In genomic region chr9:133335924-133336811, GRCh38 we compare ENCODE assay signal across 1 cellular context.
TF ChIP-seq lines count a peak whose summit lies in the region.

Gene SURF6 (minus strand): TSS chr9:133336188. CDS start chr9:133336132, 56 bp downstream.

TF ChIP-seq in K562, 482 proteins besides CTCF, POLR2A, EP300 and RAD21 (continued from another document and continues in another):
- TF ChIP-seq, protein P1, sequence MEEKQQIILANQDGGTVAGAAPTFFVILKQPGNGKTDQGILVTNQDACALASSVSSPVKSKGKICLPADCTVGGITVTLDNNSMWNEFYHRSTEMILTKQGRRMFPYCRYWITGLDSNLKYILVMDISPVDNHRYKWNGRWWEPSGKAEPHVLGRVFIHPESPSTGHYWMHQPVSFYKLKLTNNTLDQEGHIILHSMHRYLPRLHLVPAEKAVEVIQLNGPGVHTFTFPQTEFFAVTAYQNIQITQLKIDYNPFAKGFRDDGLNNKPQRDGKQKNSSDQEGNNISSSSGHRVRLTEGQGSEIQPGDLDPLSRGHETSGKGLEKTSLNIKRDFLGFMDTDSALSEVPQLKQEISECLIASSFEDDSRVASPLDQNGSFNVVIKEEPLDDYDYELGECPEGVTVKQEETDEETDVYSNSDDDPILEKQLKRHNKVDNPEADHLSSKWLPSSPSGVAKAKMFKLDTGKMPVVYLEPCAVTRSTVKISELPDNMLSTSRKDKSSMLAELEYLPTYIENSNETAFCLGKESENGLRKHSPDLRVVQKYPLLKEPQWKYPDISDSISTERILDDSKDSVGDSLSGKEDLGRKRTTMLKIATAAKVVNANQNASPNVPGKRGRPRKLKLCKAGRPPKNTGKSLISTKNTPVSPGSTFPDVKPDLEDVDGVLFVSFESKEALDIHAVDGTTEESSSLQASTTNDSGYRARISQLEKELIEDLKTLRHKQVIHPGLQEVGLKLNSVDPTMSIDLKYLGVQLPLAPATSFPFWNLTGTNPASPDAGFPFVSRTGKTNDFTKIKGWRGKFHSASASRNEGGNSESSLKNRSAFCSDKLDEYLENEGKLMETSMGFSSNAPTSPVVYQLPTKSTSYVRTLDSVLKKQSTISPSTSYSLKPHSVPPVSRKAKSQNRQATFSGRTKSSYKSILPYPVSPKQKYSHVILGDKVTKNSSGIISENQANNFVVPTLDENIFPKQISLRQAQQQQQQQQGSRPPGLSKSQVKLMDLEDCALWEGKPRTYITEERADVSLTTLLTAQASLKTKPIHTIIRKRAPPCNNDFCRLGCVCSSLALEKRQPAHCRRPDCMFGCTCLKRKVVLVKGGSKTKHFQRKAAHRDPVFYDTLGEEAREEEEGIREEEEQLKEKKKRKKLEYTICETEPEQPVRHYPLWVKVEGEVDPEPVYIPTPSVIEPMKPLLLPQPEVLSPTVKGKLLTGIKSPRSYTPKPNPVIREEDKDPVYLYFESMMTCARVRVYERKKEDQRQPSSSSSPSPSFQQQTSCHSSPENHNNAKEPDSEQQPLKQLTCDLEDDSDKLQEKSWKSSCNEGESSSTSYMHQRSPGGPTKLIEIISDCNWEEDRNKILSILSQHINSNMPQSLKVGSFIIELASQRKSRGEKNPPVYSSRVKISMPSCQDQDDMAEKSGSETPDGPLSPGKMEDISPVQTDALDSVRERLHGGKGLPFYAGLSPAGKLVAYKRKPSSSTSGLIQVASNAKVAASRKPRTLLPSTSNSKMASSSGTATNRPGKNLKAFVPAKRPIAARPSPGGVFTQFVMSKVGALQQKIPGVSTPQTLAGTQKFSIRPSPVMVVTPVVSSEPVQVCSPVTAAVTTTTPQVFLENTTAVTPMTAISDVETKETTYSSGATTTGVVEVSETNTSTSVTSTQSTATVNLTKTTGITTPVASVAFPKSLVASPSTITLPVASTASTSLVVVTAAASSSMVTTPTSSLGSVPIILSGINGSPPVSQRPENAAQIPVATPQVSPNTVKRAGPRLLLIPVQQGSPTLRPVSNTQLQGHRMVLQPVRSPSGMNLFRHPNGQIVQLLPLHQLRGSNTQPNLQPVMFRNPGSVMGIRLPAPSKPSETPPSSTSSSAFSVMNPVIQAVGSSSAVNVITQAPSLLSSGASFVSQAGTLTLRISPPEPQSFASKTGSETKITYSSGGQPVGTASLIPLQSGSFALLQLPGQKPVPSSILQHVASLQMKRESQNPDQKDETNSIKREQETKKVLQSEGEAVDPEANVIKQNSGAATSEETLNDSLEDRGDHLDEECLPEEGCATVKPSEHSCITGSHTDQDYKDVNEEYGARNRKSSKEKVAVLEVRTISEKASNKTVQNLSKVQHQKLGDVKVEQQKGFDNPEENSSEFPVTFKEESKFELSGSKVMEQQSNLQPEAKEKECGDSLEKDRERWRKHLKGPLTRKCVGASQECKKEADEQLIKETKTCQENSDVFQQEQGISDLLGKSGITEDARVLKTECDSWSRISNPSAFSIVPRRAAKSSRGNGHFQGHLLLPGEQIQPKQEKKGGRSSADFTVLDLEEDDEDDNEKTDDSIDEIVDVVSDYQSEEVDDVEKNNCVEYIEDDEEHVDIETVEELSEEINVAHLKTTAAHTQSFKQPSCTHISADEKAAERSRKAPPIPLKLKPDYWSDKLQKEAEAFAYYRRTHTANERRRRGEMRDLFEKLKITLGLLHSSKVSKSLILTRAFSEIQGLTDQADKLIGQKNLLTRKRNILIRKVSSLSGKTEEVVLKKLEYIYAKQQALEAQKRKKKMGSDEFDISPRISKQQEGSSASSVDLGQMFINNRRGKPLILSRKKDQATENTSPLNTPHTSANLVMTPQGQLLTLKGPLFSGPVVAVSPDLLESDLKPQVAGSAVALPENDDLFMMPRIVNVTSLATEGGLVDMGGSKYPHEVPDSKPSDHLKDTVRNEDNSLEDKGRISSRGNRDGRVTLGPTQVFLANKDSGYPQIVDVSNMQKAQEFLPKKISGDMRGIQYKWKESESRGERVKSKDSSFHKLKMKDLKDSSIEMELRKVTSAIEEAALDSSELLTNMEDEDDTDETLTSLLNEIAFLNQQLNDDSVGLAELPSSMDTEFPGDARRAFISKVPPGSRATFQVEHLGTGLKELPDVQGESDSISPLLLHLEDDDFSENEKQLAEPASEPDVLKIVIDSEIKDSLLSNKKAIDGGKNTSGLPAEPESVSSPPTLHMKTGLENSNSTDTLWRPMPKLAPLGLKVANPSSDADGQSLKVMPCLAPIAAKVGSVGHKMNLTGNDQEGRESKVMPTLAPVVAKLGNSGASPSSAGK (IDR thresholded peaks at IDR 0.05) = peak; percentile 93
- TF ChIP-seq BCL6 (CRISPR knock-in tag; IDR thresholded peaks at IDR 0.05) = no peak
- peak; percentile 67; the same call in 1 of the 2 replicates for TF ChIP-seq NFRKB (IDR thresholded peaks at IDR 0.05; ENCODE audit: low read depth)
- TF ChIP-seq RBFOX2 (IDR thresholded peaks at IDR 0.05; ENCODE audit: low read depth, low read length) = peak; percentile 96
- TF ChIP-seq, protein P2, sequence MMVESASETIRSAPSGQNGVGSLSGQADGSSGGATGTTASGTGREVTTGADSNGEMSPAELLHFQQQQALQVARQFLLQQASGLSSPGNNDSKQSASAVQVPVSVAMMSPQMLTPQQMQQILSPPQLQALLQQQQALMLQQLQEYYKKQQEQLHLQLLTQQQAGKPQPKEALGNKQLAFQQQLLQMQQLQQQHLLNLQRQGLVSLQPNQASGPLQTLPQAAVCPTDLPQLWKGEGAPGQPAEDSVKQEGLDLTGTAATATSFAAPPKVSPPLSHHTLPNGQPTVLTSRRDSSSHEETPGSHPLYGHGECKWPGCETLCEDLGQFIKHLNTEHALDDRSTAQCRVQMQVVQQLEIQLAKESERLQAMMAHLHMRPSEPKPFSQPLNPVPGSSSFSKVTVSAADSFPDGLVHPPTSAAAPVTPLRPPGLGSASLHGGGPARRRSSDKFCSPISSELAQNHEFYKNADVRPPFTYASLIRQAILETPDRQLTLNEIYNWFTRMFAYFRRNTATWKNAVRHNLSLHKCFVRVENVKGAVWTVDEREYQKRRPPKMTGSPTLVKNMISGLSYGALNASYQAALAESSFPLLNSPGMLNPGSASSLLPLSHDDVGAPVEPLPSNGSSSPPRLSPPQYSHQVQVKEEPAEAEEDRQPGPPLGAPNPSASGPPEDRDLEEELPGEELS (CRISPR knock-in tag; IDR thresholded peaks at IDR 0.05; ENCODE audit: borderline replicate concordance) = 0 out of 2 replicates have a peak, but pooled peaks have one; percentile 77
- TF ChIP-seq NKRF (IDR thresholded peaks at IDR 0.05; ENCODE audit: borderline replicate concordance) = peak; percentile 84; the same call in 1 of the 2 replicates
- TF ChIP-seq, protein P3, sequence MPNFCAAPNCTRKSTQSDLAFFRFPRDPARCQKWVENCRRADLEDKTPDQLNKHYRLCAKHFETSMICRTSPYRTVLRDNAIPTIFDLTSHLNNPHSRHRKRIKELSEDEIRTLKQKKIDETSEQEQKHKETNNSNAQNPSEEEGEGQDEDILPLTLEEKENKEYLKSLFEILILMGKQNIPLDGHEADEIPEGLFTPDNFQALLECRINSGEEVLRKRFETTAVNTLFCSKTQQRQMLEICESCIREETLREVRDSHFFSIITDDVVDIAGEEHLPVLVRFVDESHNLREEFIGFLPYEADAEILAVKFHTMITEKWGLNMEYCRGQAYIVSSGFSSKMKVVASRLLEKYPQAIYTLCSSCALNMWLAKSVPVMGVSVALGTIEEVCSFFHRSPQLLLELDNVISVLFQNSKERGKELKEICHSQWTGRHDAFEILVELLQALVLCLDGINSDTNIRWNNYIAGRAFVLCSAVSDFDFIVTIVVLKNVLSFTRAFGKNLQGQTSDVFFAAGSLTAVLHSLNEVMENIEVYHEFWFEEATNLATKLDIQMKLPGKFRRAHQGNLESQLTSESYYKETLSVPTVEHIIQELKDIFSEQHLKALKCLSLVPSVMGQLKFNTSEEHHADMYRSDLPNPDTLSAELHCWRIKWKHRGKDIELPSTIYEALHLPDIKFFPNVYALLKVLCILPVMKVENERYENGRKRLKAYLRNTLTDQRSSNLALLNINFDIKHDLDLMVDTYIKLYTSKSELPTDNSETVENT (CRISPR knock-in tag; IDR thresholded peaks at IDR 0.05) = 0 out of 2 replicates have a peak, but pooled peaks have one; percentile 41
- peak; percentile 83; the same call in 1 of the 2 replicates for TF ChIP-seq PHF21A (IDR thresholded peaks at IDR 0.05; ENCODE audit: borderline replicate concordance, low read depth)
- TF ChIP-seq SMAD1 (IDR thresholded peaks at IDR 0.05; ENCODE audit: low read depth, low read length, partially characterized antibody) = peak; percentile 39
- TF ChIP-seq ETV1 (tag; conservative IDR thresholded peaks at IDR 0.05; ENCODE audit: low read depth) = peak; percentile 98
- TF ChIP-seq, protein P4, sequence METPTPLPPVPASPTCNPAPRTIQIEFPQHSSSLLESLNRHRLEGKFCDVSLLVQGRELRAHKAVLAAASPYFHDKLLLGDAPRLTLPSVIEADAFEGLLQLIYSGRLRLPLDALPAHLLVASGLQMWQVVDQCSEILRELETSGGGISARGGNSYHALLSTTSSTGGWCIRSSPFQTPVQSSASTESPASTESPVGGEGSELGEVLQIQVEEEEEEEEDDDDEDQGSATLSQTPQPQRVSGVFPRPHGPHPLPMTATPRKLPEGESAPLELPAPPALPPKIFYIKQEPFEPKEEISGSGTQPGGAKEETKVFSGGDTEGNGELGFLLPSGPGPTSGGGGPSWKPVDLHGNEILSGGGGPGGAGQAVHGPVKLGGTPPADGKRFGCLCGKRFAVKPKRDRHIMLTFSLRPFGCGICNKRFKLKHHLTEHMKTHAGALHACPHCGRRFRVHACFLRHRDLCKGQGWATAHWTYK (CRISPR knock-in tag; IDR thresholded peaks at IDR 0.05) = peak; percentile 96
- peak in 1 of 2 experiments; percentile 28; a peak in 1 of 4 replicates for TF ChIP-seq SIX5 (IDR thresholded peaks at IDR 0.05; ENCODE audit: borderline replicate concordance in 1 of 2, insufficient read depth in 1 of 2, low read depth in 1 of 2, low read length in 2 of 2)
- TF ChIP-seq ELF4 (CRISPR knock-in tag; IDR thresholded peaks at IDR 0.05) = peak; percentile 3; the same call in 1 of the 2 replicates
- TF ChIP-seq PHF20 (IDR thresholded peaks at IDR 0.05; ENCODE audit: partially characterized antibody) = peak; percentile 86
- peak; percentile 50 to 85; a peak in 3 of 4 replicates for TF ChIP-seq TEAD1 (CRISPR knock-in tag; IDR thresholded peaks at IDR 0.05)
- TF ChIP-seq LARP7 (IDR thresholded peaks at IDR 0.05) = no peak
- TF ChIP-seq C11orf30 (IDR thresholded peaks at IDR 0.05; ENCODE audit: low read depth) = peak; percentile 93
- no peak for TF ChIP-seq SNIP1 (IDR thresholded peaks at IDR 0.05; ENCODE audit: low read depth)
- TF ChIP-seq, protein P5, sequence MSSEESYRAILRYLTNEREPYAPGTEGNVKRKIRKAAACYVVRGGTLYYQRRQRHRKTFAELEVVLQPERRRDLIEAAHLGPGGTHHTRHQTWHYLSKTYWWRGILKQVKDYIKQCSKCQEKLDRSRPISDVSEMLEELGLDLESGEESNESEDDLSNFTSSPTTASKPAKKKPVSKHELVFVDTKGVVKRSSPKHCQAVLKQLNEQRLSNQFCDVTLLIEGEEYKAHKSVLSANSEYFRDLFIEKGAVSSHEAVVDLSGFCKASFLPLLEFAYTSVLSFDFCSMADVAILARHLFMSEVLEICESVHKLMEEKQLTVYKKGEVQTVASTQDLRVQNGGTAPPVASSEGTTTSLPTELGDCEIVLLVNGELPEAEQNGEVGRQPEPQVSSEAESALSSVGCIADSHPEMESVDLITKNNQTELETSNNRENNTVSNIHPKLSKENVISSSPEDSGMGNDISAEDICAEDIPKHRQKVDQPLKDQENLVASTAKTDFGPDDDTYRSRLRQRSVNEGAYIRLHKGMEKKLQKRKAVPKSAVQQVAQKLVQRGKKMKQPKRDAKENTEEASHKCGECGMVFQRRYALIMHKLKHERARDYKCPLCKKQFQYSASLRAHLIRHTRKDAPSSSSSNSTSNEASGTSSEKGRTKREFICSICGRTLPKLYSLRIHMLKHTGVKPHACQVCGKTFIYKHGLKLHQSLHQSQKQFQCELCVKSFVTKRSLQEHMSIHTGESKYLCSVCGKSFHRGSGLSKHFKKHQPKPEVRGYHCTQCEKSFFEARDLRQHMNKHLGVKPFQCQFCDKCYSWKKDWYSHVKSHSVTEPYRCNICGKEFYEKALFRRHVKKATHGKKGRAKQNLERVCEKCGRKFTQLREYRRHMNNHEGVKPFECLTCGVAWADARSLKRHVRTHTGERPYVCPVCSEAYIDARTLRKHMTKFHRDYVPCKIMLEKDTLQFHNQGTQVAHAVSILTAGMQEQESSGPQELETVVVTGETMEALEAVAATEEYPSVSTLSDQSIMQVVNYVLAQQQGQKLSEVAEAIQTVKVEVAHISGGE (CRISPR knock-in tag; IDR thresholded peaks at IDR 0.05) = peak; percentile 81 to 95 (median 92); a peak in 5 of 6 replicates
- peak; percentile 73 for TF ChIP-seq POLR2AphosphoS5 (IDR thresholded peaks at IDR 0.05; ENCODE audit: control insufficient read depth, insufficient read depth, low read depth, low read length)
- peak; percentile 65 for TF ChIP-seq ATF7 (IDR thresholded peaks at IDR 0.05)
- peak; percentile 99 for TF ChIP-seq RB1 (IDR thresholded peaks at IDR 0.05; ENCODE audit: low read depth)
- peak; percentile 37; the same call in 1 of the 2 replicates for TF ChIP-seq CHD2 (IDR thresholded peaks at IDR 0.05; ENCODE audit: low read depth, low read length)
- peak; percentile 23; the same call in 1 of the 2 replicates for TF ChIP-seq ZNF583 (CRISPR knock-in tag; IDR thresholded peaks at IDR 0.05)
- TF ChIP-seq TAF7 (tag; IDR thresholded peaks at IDR 0.05) = peak; percentile 25; the same call in 1 of the 2 replicates
- TF ChIP-seq HDAC1 (IDR thresholded peaks at IDR 0.05) = peak in 1 of 2 experiments; percentile 89; a peak in 2 of 4 replicates
- TF ChIP-seq CBX1 (IDR thresholded peaks at IDR 0.05; ENCODE audit: low read depth) = peak; percentile 91
- peak; percentile 97 for TF ChIP-seq ZSCAN29 (IDR thresholded peaks at IDR 0.05)
- no peak for TF ChIP-seq RBM15 (IDR thresholded peaks at IDR 0.05; ENCODE audit: insufficient read depth, low read length)
- no peak for TF ChIP-seq ZFP1 (CRISPR knock-in tag; IDR thresholded peaks at IDR 0.05)
- peak; percentile 84 for TF ChIP-seq SIN3B (IDR thresholded peaks at IDR 0.05; ENCODE audit: low read depth)
- peak; percentile 41; the same call in 1 of the 2 replicates for TF ChIP-seq FOXK1 (CRISPR knock-in tag; IDR thresholded peaks at IDR 0.05; ENCODE audit: borderline replicate concordance)
- TF ChIP-seq POLR2AphosphoS2 (IDR thresholded peaks at IDR 0.05; ENCODE audit: low read length) = peak; percentile 96; the same call in 1 of the 2 replicates
